In genomic region chr1:20358761-20359263, GRCh38 we compare ENCODE assay signal across 9 cellular contexts.
DNase-seq lines count a peak whose midpoint lies in the region; ATAC-seq and TF ChIP-seq lines count a peak whose summit lies in the region.
"Had no signal": no experiment of that assay in that cellular context is flagged by ENCODE, and none has a peak within 500 bp of the region (broad histone marks: within the 10 kb centered on the region; RNA-seq: fewer than 3 reads in every experiment).

No MANE protein-coding gene starts in this region.

- ATAC-seq in HCT116 = peak; percentile 59
- ATAC-seq in sciatic nerve = peak; percentile 76
- no peak for ATAC-seq in GM21367 (IDR thresholded peaks at IDR 0.05; ENCODE audit: unreplicated experiment)

- no TSS peak for BruUV-seq in HCT116 (replicated peaks; lab: Mats Ljungman, UMichigan)

- no peaks in the 10 kb centered on the region for H3K9me3 ChIP-seq in HCT116 (ENCODE audit: control insufficient read depth in 1 of 2, insufficient read depth in 1 of 2, low read depth in 1 of 2, low read length in 2 of 2)
- H3K9me3 ChIP-seq: esophagus squamous epithelium had no signal

- no peak for TF ChIP-seq RAD21 in HCT116 (IDR thresholded peaks at IDR 0.05; ENCODE audit: low read depth)

- RAD21 ChIA-PET in HCT116 (lab: Charles Lee; ENCODE audit: low non-redundant PET in 1 of 2, low total read pairs in 2 of 2, uncharacterized antibody in 2 of 2, unreplicated experiment in 2 of 2) = no interaction called here

- H3K4me1 ChIP-seq in HCT116 (ENCODE audit: control insufficient read depth in 1 of 2, insufficient read depth in 2 of 2, low read length in 2 of 2) = peaks cover 13 to 24% of the 10 kb centered on the region in 2 experiments; a peak in 3 of 4 replicates

- H3K36me3 ChIP-seq in HCT116 (ENCODE audit: control insufficient read depth in 1 of 2, insufficient read depth in 2 of 2, low read length in 2 of 2) = no peaks in the 10 kb centered on the region
- H3K36me3 ChIP-seq: esophagus squamous epithelium had no signal

- H2AFZ ChIP-seq in HCT116 (ENCODE audit: low read depth, low read length, poor library complexity, severe bottlenecking) = no peak overlapping the region

- no peak for TF ChIP-seq POLR2A in HCT116 (IDR thresholded peaks at IDR 0.05; ENCODE audit: borderline replicate concordance, extremely low read depth, insufficient read depth, insufficient read length)

- no peak overlapping the region for H3K9ac ChIP-seq in HCT116 (ENCODE audit: low read length)

- POLR2A ChIA-PET in HCT116 (lab: Charles Lee) = no interaction called here

- H3K79me2 ChIP-seq in HCT116 (ENCODE audit: insufficient read depth, low read length) = no peaks in the 10 kb centered on the region

- H3K27me3 ChIP-seq in HCT116 (ENCODE audit: insufficient read depth, low read length) = no peaks in the 10 kb centered on the region

- CTCF ChIA-PET in HCT116 (lab: Charles Lee) = no interaction called here

- intact Hi-C loops in HCT116 (cut with micrococcal nuclease) = no loop called here
- intact Hi-C loops in sciatic nerve (cut with DNase I) = no loop called here

- DNase-seq in HCT116 (ENCODE audit: low read depth, low spot score) (no peak), NCI-H69 (lab: John Stamatoyannopoulos, UW) (peak; percentile 49), fibroblast of the aortic adventitia (ENCODE audit: low read depth) (peak; percentile 58), sciatic nerve (ENCODE audit: low spot score) (no peak), NCI-H2081 treated with DMSO at 0.1 percent for 48 hours (lab: John Stamatoyannopoulos, UW) (no peak), MV-4-11 (lab: John Stamatoyannopoulos, UW) (no peak)
- no peak for DNase-seq in activated naive CD4-positive, alpha-beta T cell (lab: John Stamatoyannopoulos, UW)
- DNase-seq: esophagus squamous epithelium had no signal

- H4K20me1 ChIP-seq in HCT116 (ENCODE audit: insufficient read depth) = no peaks in the 10 kb centered on the region

- no peaks in the 10 kb centered on the region for H3K9me2 ChIP-seq in HCT116 (ENCODE audit: insufficient read depth)

- H3K4me2 ChIP-seq in HCT116 (ENCODE audit: low read length) = peak overlapping the region; percentile 54

- no peak for TF ChIP-seq CTCF in HCT116 (IDR thresholded peaks at IDR 0.05 in 2 of 3, conservative IDR thresholded peaks at IDR 0.05 in 1 of 3; ENCODE audit: borderline replicate concordance in 1 of 3, insufficient read depth in 1 of 3, low read depth in 2 of 3, low read length in 2 of 3)
- no peak for TF ChIP-seq CTCF in fibroblast of the aortic adventitia (IDR thresholded peaks at IDR 0.05; ENCODE audit: insufficient read depth, low read length)

- peak overlapping the region in 1 of 2 experiments; percentile 12; a peak in 1 of 4 replicates for H3K4me3 ChIP-seq in HCT116 (replicated peaks in 1 of 2; ENCODE audit: low read depth in 1 of 2, low read length in 2 of 2)
- no peak overlapping the region for H3K4me3 ChIP-seq in fibroblast of the aortic adventitia (ENCODE audit: low read depth, low read length)

- H3K27ac ChIP-seq in HCT116 (ENCODE audit: low read depth, low read length) = no peak overlapping the region
- H3K27ac ChIP-seq: esophagus squamous epithelium had no signal

TF ChIP-seq in HCT116, 20 proteins besides CTCF, POLR2A, EP300 and RAD21:
- TF ChIP-seq REST (IDR thresholded peaks at IDR 0.05; ENCODE audit: low read depth) = peak; percentile 42; the same call in 1 of the 2 replicates
- TF ChIP-seq ZNF274 (IDR thresholded peaks at IDR 0.05; ENCODE audit: low read depth, low read length) = no peak

Comparison
In these comparisons a context has a peak if more than half of its experiments do, and no peak if none do; other contexts are left out.
1. DNase-seq: peak in NCI-H69 (single experiment) and fibroblast of the aortic adventitia (single experiment); none in HCT116 (single experiment), sciatic nerve (single experiment), NCI-H2081 treated with DMSO at 0.1 percent for 48 hours (single experiment), MV-4-11 (single experiment) and activated naive CD4-positive, alpha-beta T cell (0 of 4).